Comparison of ENCODE assay signal across 8 cellular contexts in the genomic region with DNA sequence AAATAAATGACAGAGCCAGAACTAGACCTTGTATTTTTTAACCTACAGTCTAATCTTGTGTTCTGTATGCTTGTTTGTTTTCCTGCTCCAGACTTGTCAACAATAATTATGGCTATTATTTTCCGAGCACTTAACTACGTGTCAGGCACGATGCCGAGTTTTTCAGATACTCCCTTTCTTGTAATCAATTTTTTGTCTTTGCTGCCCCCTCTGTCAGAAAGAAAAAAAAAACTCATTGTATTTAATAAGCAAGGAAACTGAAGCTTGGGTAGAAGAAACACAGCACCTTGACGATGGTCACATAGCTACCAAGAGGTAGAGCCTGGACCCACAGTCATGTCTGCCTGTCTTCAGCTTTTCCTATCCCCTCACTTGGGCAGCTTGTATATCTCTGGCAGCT.
A peak's percentile ranks its signal among the peaks of the same experiment; 100 is the strongest.
DNase-seq lines count a peak whose midpoint lies in the region; ATAC-seq, FAIRE-seq and TF ChIP-seq lines count a peak whose summit lies in the region.
"Not testable (repeated sequence)": the region's sequence is repeated elsewhere in the genome, so short reads cannot be mapped to it uniquely, and the experiment has no call there.

No MANE protein-coding gene starts in this region.

- H3K4me1 ChIP-seq in PC-3 (ENCODE audit: insufficient read depth, low read length); fibroblast of lung (ENCODE audit: control insufficient read depth, extremely low read depth, insufficient read depth, low read length); pancreas; upper lobe of right lung: not testable (repeated sequence)

- DNase-seq in COR-L47 (lab: John Stamatoyannopoulos, UW) (peak; percentile 59), PC-3 (peak; percentile 47), fibroblast of lung (ENCODE audit: low read depth in 2 of 2) (peak; percentile 17 to 28), kidney tubule cell (ENCODE audit: low spot score) (peak; percentile 41)
- not testable (repeated sequence) for DNase-seq in pancreas, upper lobe of right lung

- POLR2A ChIA-PET in PC-3 (lab: Charles Lee; ENCODE audit: unreplicated experiment), result not testable (repeated sequence)

- not testable (repeated sequence) for H3K27me3 ChIP-seq in PC-3 (ENCODE audit: low read length); fibroblast of lung (ENCODE audit: control insufficient read depth, insufficient read depth, low read length); pancreas; upper lobe of right lung

- intact Hi-C loops in PC-3 (cut with micrococcal nuclease), result loop anchor here (5.0 to 10.0 kb wide), 3 partner anchors 137 to 1060 kb away; no protein-coding TSS in a partner anchor
- intact Hi-C loops in pancreas (cut with DNase I); upper lobe of right lung (cut with DNase I): not testable (repeated sequence)

- peak; percentile 9 for FAIRE-seq in pancreas (lab: Jason Lieb, UNC)

- H3K27ac ChIP-seq in PC-3 (ENCODE audit: low read length); fibroblast of lung (ENCODE audit: insufficient read depth, low read length); pancreas; upper lobe of right lung: not testable (repeated sequence)

- not testable (repeated sequence) for H3K9me3 Mint-ChIP-seq in brain

- H3K9ac ChIP-seq in PC-3 (ENCODE audit: low read length); fibroblast of lung (ENCODE audit: insufficient read depth, low read length): not testable (repeated sequence)

- CTCF ChIA-PET in PC-3 (lab: Charles Lee), result not testable (repeated sequence)

- not testable (repeated sequence) for H3K27ac Mint-ChIP-seq in brain

- H3K36me3 Mint-ChIP-seq in brain, result not testable (repeated sequence)

- not testable (repeated sequence) for H3K79me2 ChIP-seq in PC-3 (ENCODE audit: low read length); fibroblast of lung (ENCODE audit: control insufficient read depth, insufficient read depth, low read length)

- H3K4me3 Mint-ChIP-seq in brain, result not testable (repeated sequence)

- H2AFZ ChIP-seq in PC-3 (ENCODE audit: low read length); fibroblast of lung (ENCODE audit: low read length): not testable (repeated sequence)

- WGBS in pancreas, 2 donors, result 4 to 10% methylated on average over 5 of the region's 5 CpGs

- H3K4me1 Mint-ChIP-seq in brain, result peaks cover 25% of the 10 kb centered on the region

- not testable (repeated sequence) for H3K36me3 ChIP-seq in PC-3 (ENCODE audit: low read depth, low read length); fibroblast of lung (ENCODE audit: control insufficient read depth, insufficient read depth, low read length); pancreas; upper lobe of right lung

- H3K4me2 ChIP-seq in PC-3 (ENCODE audit: low read length); fibroblast of lung (ENCODE audit: extremely low read depth, insufficient read depth, low read length): not testable (repeated sequence)

- BruUV-seq in PC-3 (replicated peaks; lab: Mats Ljungman, UMichigan), result not testable (repeated sequence)

- TF ChIP-seq CTCF in LNCAP (IDR thresholded peaks at IDR 0.05) (peak; percentile 17; the same call in 1 of the 2 replicates), PC-3 (conservative IDR thresholded peaks at IDR 0.05; ENCODE audit: low read depth, low read length) (peak; percentile 42; the same call in 1 of the 2 replicates), brain (conservative IDR thresholded peaks at IDR 0.05) (peak; percentile 26 to 37), fibroblast of lung (conservative IDR thresholded peaks at IDR 0.05 in 1 of 2, IDR thresholded peaks at IDR 0.05 in 1 of 2; ENCODE audit: low read depth in 1 of 2, low read length in 2 of 2) (peak in 1 of 2 donors; percentile 15), upper lobe of right lung (IDR thresholded peaks at IDR 0.05) (peak; percentile 27)
- TF ChIP-seq CTCF in pancreas (IDR thresholded peaks at IDR 0.05), result not testable (repeated sequence)

- not testable (repeated sequence) for H3K4me3 ChIP-seq in PC-3 (ENCODE audit: low read length); fibroblast of lung (replicated peaks in 1 of 4; ENCODE audit: control extremely low read depth in 1 of 4, insufficient read depth in 1 of 4, low read depth in 3 of 4, low read length in 4 of 4); pancreas; upper lobe of right lung

- H3K27me3 Mint-ChIP-seq in brain, result not testable (repeated sequence)

- not testable (repeated sequence) for H3K9me3 ChIP-seq in PC-3 (ENCODE audit: low read length); fibroblast of lung (ENCODE audit: control insufficient read depth, insufficient read depth, low read depth, low read length); pancreas; upper lobe of right lung

- not testable (repeated sequence) for H3K9me2 ChIP-seq in PC-3 (replicated peaks; ENCODE audit: low read length)

- not testable (repeated sequence) for ATAC-seq in PC-3, upper lobe of right lung
- ATAC-seq in pancreas, result peak in 2 of 4 donors; percentile 31 to 41

- not testable (repeated sequence) for H3F3A ChIP-seq in PC-3 (ENCODE audit: low read length, unreplicated experiment)

- not testable (repeated sequence) for H4K20me1 ChIP-seq in PC-3 (ENCODE audit: low read length); fibroblast of lung (ENCODE audit: control insufficient read depth, extremely low read depth, insufficient read depth, low read length)
